ENCODE assay signal across 8 cellular contexts in the genomic region with DNA sequence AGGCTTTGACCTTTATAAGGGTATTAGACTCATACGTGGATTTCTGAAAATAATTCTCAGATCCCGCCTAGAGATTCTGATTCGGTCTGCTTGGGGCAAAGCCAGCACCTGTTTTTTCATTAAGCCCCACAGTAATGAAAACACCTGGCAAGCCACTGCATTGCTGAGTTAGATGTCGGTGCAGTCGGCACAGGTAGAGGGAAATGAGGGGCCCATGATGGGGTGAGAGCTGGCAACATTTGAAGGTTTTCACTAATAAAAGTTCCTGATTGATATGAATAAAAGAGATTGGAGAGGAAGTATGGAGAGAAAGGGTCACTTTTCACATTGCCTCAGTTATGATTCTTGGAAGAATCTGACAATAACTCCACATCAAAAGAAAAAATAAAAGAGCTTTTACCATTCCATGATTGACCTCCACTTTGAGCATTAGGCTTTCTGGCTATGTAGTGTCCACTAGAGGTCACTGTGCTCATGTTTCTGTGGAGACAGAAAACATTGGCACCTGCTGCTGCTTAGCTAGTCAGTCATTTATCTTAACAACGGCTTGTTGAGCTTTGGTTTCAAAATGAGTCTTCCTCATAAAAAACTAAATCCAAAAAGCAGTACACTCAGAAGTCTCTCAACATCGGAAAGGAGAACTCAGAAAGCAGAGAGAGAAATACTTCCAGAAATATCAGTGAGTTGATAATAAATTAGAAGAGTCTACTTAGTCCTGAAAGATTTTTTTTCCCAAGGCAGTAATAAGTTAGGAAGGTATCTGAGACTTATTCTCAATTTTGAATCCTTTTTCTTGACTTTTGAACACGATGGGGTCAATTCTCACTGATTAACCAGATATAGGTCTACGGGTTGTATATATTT. TPM values are rescaled to one million over a fixed set of nuclear protein-coding genes. Genes with fewer than 3 reads are reported as not detected.
A peak's percentile ranks its signal among the peaks of the same experiment; 100 is the strongest.
DNase-seq lines count a peak whose midpoint lies in the region; ATAC-seq and TF ChIP-seq lines count a peak whose summit lies in the region.

No MANE protein-coding gene starts in this region.

- peaks cover 14% of the 10 kb centered on the region for H3K27me3 Mint-ChIP-seq in activated T-cell treated with anti-CD3 and anti-CD28 coated beads, Interleukin-2, amount 50 U/mL, for 72 hours (ENCODE audit: low read depth)
- H3K27me3 Mint-ChIP-seq in activated T-cell treated with anti-CD3 and anti-CD28 coated beads, Interleukin-2, amount 50 U/mL, for 24 hours, result peaks cover 20% of the 10 kb centered on the region

- peak; percentile 38 to 43 for DNase-seq in activated T-cell treated with anti-CD3 and anti-CD28 coated beads, Interleukin-2, amount 50 U/mL, for 72 hours
- no peak for DNase-seq in activated T-cell treated with anti-CD3 and anti-CD28 coated beads, Interleukin-2, amount 50 U/mL, for 24 hours
- DNase-seq in HK-2 (ENCODE audit: unreplicated experiment) (peak; percentile 13), NCI-H748 treated with DMSO at 0.1 percent for 48 hours (lab: John Stamatoyannopoulos, UW) (peak; percentile 72), amniotic epithelial cell (ENCODE audit: low read depth) (peak; percentile 78), left ventricle myocardium inferior (no peak), retinal pigment epithelial cell (ENCODE audit: low read depth) (no peak)

- no peak overlapping the region for H3K27ac ChIP-seq in left ventricle myocardium inferior (replicated peaks)

- H3K9me3 ChIP-seq in left ventricle myocardium inferior (replicated peaks), result no peaks in the 10 kb centered on the region

- no peak overlapping the region for H3K27ac Mint-ChIP-seq in activated T-cell treated with anti-CD3 and anti-CD28 coated beads, Interleukin-2, amount 50 U/mL, for 72 hours
- H3K27ac Mint-ChIP-seq in activated T-cell treated with anti-CD3 and anti-CD28 coated beads, Interleukin-2, amount 50 U/mL, for 24 hours, result no peak overlapping the region

- no peaks in the 10 kb centered on the region for H3K36me3 ChIP-seq in left ventricle myocardium inferior

- intact Hi-C loops in left ventricle myocardium inferior (cut with micrococcal nuclease), result no loop called here

- H3K27me3 ChIP-seq in left ventricle myocardium inferior (ENCODE audit: low read depth), result peaks cover 7% of the 10 kb centered on the region

- TF ChIP-seq CTCF in left ventricle myocardium inferior (IDR thresholded peaks at IDR 0.05; ENCODE audit: borderline replicate concordance), result peak; percentile 87
- TF ChIP-seq CTCF in retinal pigment epithelial cell (conservative IDR thresholded peaks at IDR 0.05; ENCODE audit: low read depth, low read length), result peak; percentile 86

- H3K4me3 Mint-ChIP-seq in activated T-cell treated with anti-CD3 and anti-CD28 coated beads, Interleukin-2, amount 50 U/mL, for 72 hours, result peak overlapping the region in 1 of 2 donors; percentile 11
- H3K4me3 Mint-ChIP-seq in activated T-cell treated with anti-CD3 and anti-CD28 coated beads, Interleukin-2, amount 50 U/mL, for 24 hours, result no peak overlapping the region

- peak; percentile 86 to 87 for ATAC-seq in activated T-cell treated with anti-CD3 and anti-CD28 coated beads, Interleukin-2, amount 50 U/mL, for 72 hours (replicated peaks in 1 of 2)
- peak; percentile 94 for ATAC-seq in GM21528 (IDR thresholded peaks at IDR 0.05; ENCODE audit: low FRiP score, unreplicated experiment)

- peaks cover 6% of the 10 kb centered on the region for H3K4me1 Mint-ChIP-seq in activated T-cell treated with anti-CD3 and anti-CD28 coated beads, Interleukin-2, amount 50 U/mL, for 72 hours (ENCODE audit: low read depth)
- peaks cover 8% of the 10 kb centered on the region for H3K4me1 Mint-ChIP-seq in activated T-cell treated with anti-CD3 and anti-CD28 coated beads, Interleukin-2, amount 50 U/mL, for 24 hours (ENCODE audit: low read depth)

- H3K4me1 ChIP-seq in left ventricle myocardium inferior, result no peaks in the 10 kb centered on the region

- no peaks in the 10 kb centered on the region for H3K36me3 Mint-ChIP-seq in activated T-cell treated with anti-CD3 and anti-CD28 coated beads, Interleukin-2, amount 50 U/mL, for 72 hours (ENCODE audit: insufficient read depth in 2 of 2)
- H3K36me3 Mint-ChIP-seq in activated T-cell treated with anti-CD3 and anti-CD28 coated beads, Interleukin-2, amount 50 U/mL, for 24 hours (ENCODE audit: low read depth), result no peaks in the 10 kb centered on the region

- no peak overlapping the region for H3K4me3 ChIP-seq in left ventricle myocardium inferior
- no peak overlapping the region for H3K4me3 ChIP-seq in retinal pigment epithelial cell (ENCODE audit: low read length)

- H3K9me3 Mint-ChIP-seq in activated T-cell treated with anti-CD3 and anti-CD28 coated beads, Interleukin-2, amount 50 U/mL, for 72 hours, result no peaks in the 10 kb centered on the region
- no peaks in the 10 kb centered on the region for H3K9me3 Mint-ChIP-seq in activated T-cell treated with anti-CD3 and anti-CD28 coated beads, Interleukin-2, amount 50 U/mL, for 24 hours

RNA-seq across cellular contexts. Expression of gene KLHL31, which starts 53.3 kb away (rescaled TPM):
- under 1 TPM; 0.12 to 0.14 TPM for total RNA-seq in activated T-cell treated with anti-CD3 and anti-CD28 coated beads, Interleukin-2, amount 50 U/mL, for 72 hours
- total RNA-seq in left ventricle myocardium inferior, result 299 TPM

Comparison
In these comparisons a context has a peak if more than half of its experiments do, and no peak if none do; other contexts are left out.
1. DNase-seq: peak in activated T-cell treated with anti-CD3 and anti-CD28 coated beads, Interleukin-2, amount 50 U/mL, for 72 hours (2 of 2), HK-2 (single experiment), NCI-H748 treated with DMSO at 0.1 percent for 48 hours (single experiment) and amniotic epithelial cell (single experiment); none in activated T-cell treated with anti-CD3 and anti-CD28 coated beads, Interleukin-2, amount 50 U/mL, for 24 hours (single experiment), left ventricle myocardium inferior (single experiment) and retinal pigment epithelial cell (single experiment).
2. RNA of gene KLHL31, which starts 53.3 kb away (total RNA-seq): 299 TPM in left ventricle myocardium inferior (single experiment); 0.12 to 0.14 TPM in activated T-cell treated with anti-CD3 and anti-CD28 coated beads, Interleukin-2, amount 50 U/mL, for 72 hours; every median in the first group is over 100 times any median in the second.